In genomic region chr19:45079063-45079910, GRCh38 we compare ENCODE assay signal across 8 cellular contexts. TPM values are rescaled to one million over a fixed set of nuclear protein-coding genes. Genes with fewer than 3 reads are reported as not detected.
A peak's percentile ranks its signal among the peaks of the same experiment; 100 is the strongest.
DNase-seq lines count a peak whose midpoint lies in the region; ATAC-seq and TF ChIP-seq lines count a peak whose summit lies in the region.

GEMIN7 (plus strand) TSS chr19:45079260; CDS start chr19:45090115, 10,855 bp downstream.

- ATAC-seq in HG03439 (IDR thresholded peaks at IDR 0.05; ENCODE audit: unreplicated experiment) (peak; percentile 27), GM19455 (IDR thresholded peaks at IDR 0.05; ENCODE audit: unreplicated experiment) (no peak)

- WGBS in endodermal cell (ENCODE audit: insufficient coverage in 1 of 2, insufficient read length in 1 of 2), 2 experiments = 0 to 1% methylated on average over 17 to 61 of the region's 61 CpGs

- peak within 1 kb of the TSS; percentile 99 for H3K4me3 Mint-ChIP-seq in endodermal cell

- H3K4me1 Mint-ChIP-seq in endodermal cell = peaks cover 35% of the 10 kb centered on the region

- peak within 1 kb of the TSS; percentile 99 for H3K4me3 ChIP-seq in endodermal cell (ENCODE audit: low read length)

- H3K9me3 ChIP-seq in ES-I3 (ENCODE audit: control insufficient read depth, insufficient read depth, low read length) (no peaks in the 10 kb centered on the region), endodermal cell (ENCODE audit: control insufficient read depth, low read length) (no peaks in the 10 kb centered on the region)

- H3K9ac ChIP-seq in ES-I3 (ENCODE audit: low read depth, low read length) = peak within 1 kb of the TSS; percentile 96
- peak within 1 kb of the TSS; percentile 98 for H3K9ac ChIP-seq in endodermal cell (ENCODE audit: extremely low read depth, low read length, poor library complexity, severe bottlenecking)

- H3K4me1 ChIP-seq in ES-I3 (ENCODE audit: insufficient read depth, low read length) (peaks cover 23% of the 10 kb centered on the region), endodermal cell (ENCODE audit: control insufficient read depth, insufficient read depth, low read length) (peaks cover 10% of the 10 kb centered on the region)

- H3K36me3 Mint-ChIP-seq in endodermal cell (ENCODE audit: low read depth) = peaks cover 25% of the 10 kb centered on the region

- peak within 1 kb of the TSS; percentile 99 for H3K27ac Mint-ChIP-seq in endodermal cell

- H3K36me3 ChIP-seq in ES-I3 (ENCODE audit: insufficient read depth, low read length) = peaks cover 3% of the 10 kb centered on the region
- peaks cover 20% of the 10 kb centered on the region for H3K36me3 ChIP-seq in endodermal cell (ENCODE audit: control insufficient read depth, insufficient read depth, low read length)

- DNase-seq in NOMO-1 (lab: John Stamatoyannopoulos, UW; ENCODE audit: unreplicated experiment in 2 of 2) (peak; percentile 59 to 80), endodermal cell (peak; percentile 94), mesenteric fat pad (ENCODE audit: low spot score) (peak; percentile 94)
- DNase-seq in activated CD8-positive, alpha-beta memory T cell treated with anti-CD3 and anti-CD28 coated beads for 48 hours (ENCODE audit: low read depth in 2 of 3, low spot score in 2 of 3) = peak; percentile 70 to 77 (median 76)
- DNase-seq in stimulated activated CD8-positive, alpha-beta memory T cell treated with anti-CD3 and anti-CD28 coated beads, Interleukin-15, amount 100 ng/mL, for 24 hours (ENCODE audit: low read depth) = peak; percentile 71

- no peaks in the 10 kb centered on the region for H3K27me3 ChIP-seq in endodermal cell (ENCODE audit: control insufficient read depth, insufficient read depth, low read length, poor library complexity, severe bottlenecking)

- H3K27ac ChIP-seq in endodermal cell (ENCODE audit: low read depth, low read length) = peak within 1 kb of the TSS; percentile 71

- H3K27me3 Mint-ChIP-seq in endodermal cell (ENCODE audit: insufficient read depth) = no peaks in the 10 kb centered on the region

- TF ChIP-seq CTCF in endodermal cell (conservative IDR thresholded peaks at IDR 0.05) = peak; percentile 14

- no peaks in the 10 kb centered on the region for H3K9me3 Mint-ChIP-seq in endodermal cell

RNA-seq across cellular contexts. Expression of gene GEMIN7, which starts in this region (rescaled TPM):
- total RNA-seq in endodermal cell (10 to 100 TPM; 56.3 to 56.6 TPM), mesenteric fat pad (18.3 TPM)
- 36.7 TPM for polyA plus RNA-seq in endodermal cell (2013, experiment 1 of 2)
- polyA plus RNA-seq in endodermal cell (2013, experiment 2 of 2) = 36.0 TPM
